Comparison of ENCODE assay signal across 8 cellular contexts in genomic region chr14:73949752-73950734, GRCh38. TPM values are rescaled to one million over a fixed set of nuclear protein-coding genes. Genes with fewer than 3 reads are reported as not detected.
DNase-seq lines count a peak whose midpoint lies in the region; ATAC-seq, FAIRE-seq and TF ChIP-seq lines count a peak whose summit lies in the region.

Gene COQ6, plus strand, starts transcription at chr14:73950302. Its CDS starts 31 bp downstream, at chr14:73950333.
Gene FAM161B, minus strand, starts transcription at chr14:73950094. Its CDS starts 68 bp downstream, at chr14:73950026.

- H4K20me1 ChIP-seq in keratinocyte (ENCODE audit: control insufficient read depth, extremely low read depth, insufficient read depth, low read length): no peaks in the 10 kb centered on the region

- peaks cover 0 to 4% of the 10 kb centered on the region in 2 experiments for H3K36me3 ChIP-seq in keratinocyte (ENCODE audit: control insufficient read depth in 2 of 2, extremely low read depth in 1 of 2, insufficient read depth in 2 of 2, low read length in 2 of 2)

- H2AFZ ChIP-seq in keratinocyte (ENCODE audit: control insufficient read depth, low read length): peak within 1 kb of the TSS; percentile 99

- DNase-seq in AG10803 (ENCODE audit: low read depth): peak; percentile 95
- DNase-seq in NCI-H345 treated with DMSO at 0.1 percent for 48 hours (lab: John Stamatoyannopoulos, UW; ENCODE audit: unreplicated experiment): peak; percentile 89
- peak; percentile 78 to 91 for DNase-seq in cerebellar nuclear complex (lab: John Stamatoyannopoulos, UW)
- peak; percentile 26 for DNase-seq in keratinocyte (ENCODE audit: low read depth, low spot score)
- DNase-seq in stimulated activated CD4-positive, alpha-beta T cell treated with anti-CD3 and anti-CD28 coated beads, Interleukin-15, amount 100 ng/mL, for 1 hour (ENCODE audit: low read depth in 1 of 2, low spot score in 1 of 2): peak; percentile 77 to 82

- no peaks in the 10 kb centered on the region for H3K9me1 ChIP-seq in keratinocyte (ENCODE audit: control insufficient read depth, extremely low read depth, insufficient read depth, low read length)

- no peaks in the 10 kb centered on the region for H3K9me3 ChIP-seq in keratinocyte (ENCODE audit: control insufficient read depth, low read depth, low read length)

- H3K4me3 ChIP-seq in AG10803 (ENCODE audit: low read length): peak within 1 kb of the TSS; percentile 96
- H3K4me3 ChIP-seq in keratinocyte (ENCODE audit: control insufficient read depth in 2 of 3, extremely low read depth in 1 of 3, insufficient read depth in 2 of 3, low read depth in 1 of 3, low read length in 3 of 3): peak within 1 kb of the TSS; percentile 75 to 96 (median 95)

- peaks cover 9% of the 10 kb centered on the region for H3K79me2 ChIP-seq in keratinocyte (ENCODE audit: control insufficient read depth, insufficient read depth, low read length)

- peak within 1 kb of the TSS; percentile 93 for H3K4me2 ChIP-seq in keratinocyte (ENCODE audit: control insufficient read depth, extremely low read depth, insufficient read depth, low read depth, low read length)

- FAIRE-seq in keratinocyte (lab: Jason Lieb, UNC): peak; percentile 62

- TF ChIP-seq CTCF in AG10803 (conservative IDR thresholded peaks at IDR 0.05; ENCODE audit: low read length) (peak; percentile 0; the same call in 1 of the 2 replicates), keratinocyte (optimal IDR thresholded peaks at IDR 0.05 in 1 of 3, IDR thresholded peaks at IDR 0.05 in 1 of 3, conservative IDR thresholded peaks at IDR 0.05 in 1 of 3; ENCODE audit: extremely low read depth in 1 of 3, insufficient read depth in 2 of 3, low read length in 3 of 3) (peak in 2 of 3 experiments; percentile 16 to 38)

- H3K27me3 ChIP-seq in keratinocyte (ENCODE audit: control insufficient read depth, extremely low read depth, insufficient read depth, low read length): no peaks in the 10 kb centered on the region

- ATAC-seq in GM19023 (IDR thresholded peaks at IDR 0.05; ENCODE audit: unreplicated experiment): peak; percentile 90
- ATAC-seq in HG03280 (IDR thresholded peaks at IDR 0.05; ENCODE audit: unreplicated experiment): peak; percentile 87
- peak; percentile 96 to 97 for ATAC-seq in activated CD4-positive, CD25-positive, alpha-beta regulatory T cell treated with anti-CD3 and anti-CD28 coated beads, Interleukin-2, amount 50 U/mL, for 24 hours

- peak within 1 kb of the TSS; percentile 92 for H3K9ac ChIP-seq in keratinocyte (ENCODE audit: control insufficient read depth, extremely low read depth, insufficient read depth, low read length)

- peaks cover 3% of the 10 kb centered on the region for H3K4me1 ChIP-seq in keratinocyte (ENCODE audit: control insufficient read depth, extremely low read depth, insufficient read depth, low read length)

- dilution Hi-C loops in keratinocyte (cut with MboI; ENCODE audit: extremely low pct_ligation_motif_present, low sequenced_read_pairs): no loop called here

- peak within 1 kb of the TSS; percentile 85 for H3K27ac ChIP-seq in keratinocyte (ENCODE audit: control insufficient read depth, insufficient read depth, low read length)

RNA-seq across cellular contexts. Expression of gene COQ6, which starts in this region (rescaled TPM):
- polyA plus RNA-seq in keratinocyte: 24.2 to 31.8 TPM (median 28.4 TPM) in 3 replicates
- polyA plus RNA-seq in keratinocyte (2011; ENCODE audit: low read depth): 3.9 TPM
- 17.0 and 18.4 TPM in 2 replicates for polyA plus RNA-seq in keratinocyte (2011; cell fraction: cytosol; rRNA removed)
- polyA plus RNA-seq in keratinocyte (2011; cell fraction: nucleus; rRNA removed): 35.4 and 39.2 TPM in 2 replicates
- 12.8 TPM in 2 replicates for polyA plus RNA-seq in keratinocyte (2012; ENCODE audit: low replicate concordance)
- polyA minus RNA-seq in keratinocyte: 10.8 to 15.4 TPM (median 15.1 TPM) in 3 replicates
- polyA minus RNA-seq in keratinocyte (2011; cell fraction: cytosol; rRNA and poly(A)+ RNA removed): 12.3 TPM
- 9.3 and 9.9 TPM in 2 replicates for polyA minus RNA-seq in keratinocyte (2011; cell fraction: nucleus; rRNA and poly(A)+ RNA removed)

RNA-seq across cellular contexts. Expression of gene FAM161B, which starts in this region (rescaled TPM):
- polyA plus RNA-seq in keratinocyte: 1.5 to 1.7 TPM (median 1.5 TPM) in 3 replicates
- 0.97 TPM for polyA plus RNA-seq in keratinocyte (2011; ENCODE audit: low read depth)
- 1.5 and 1.8 TPM in 2 replicates for polyA plus RNA-seq in keratinocyte (2011; cell fraction: cytosol; rRNA removed)
- 1.8 and 1.9 TPM in 2 replicates for polyA plus RNA-seq in keratinocyte (2011; cell fraction: nucleus; rRNA removed)
- 1.5 and 1.8 TPM in 2 replicates for polyA plus RNA-seq in keratinocyte (2012; ENCODE audit: low replicate concordance)
- polyA minus RNA-seq in keratinocyte: 0.16 to 1.2 TPM (median 1.2 TPM) in 3 replicates
- 1.7 TPM for polyA minus RNA-seq in keratinocyte (2011; cell fraction: cytosol; rRNA and poly(A)+ RNA removed)
- 0.95 and 2.2 TPM in 2 replicates for polyA minus RNA-seq in keratinocyte (2011; cell fraction: nucleus; rRNA and poly(A)+ RNA removed)

Comparison
In these comparisons a context has a peak if more than half of its experiments do, and no peak if none do; other contexts are left out.
1. Peak in every context shown above with its lines: DNase-seq, ATAC-seq, H3K4me3 ChIP-seq and H3K27ac ChIP-seq.
2. DNase-seq: peak in every context shown above with its lines; median percentile 95 in AG10803; 89 in NCI-H345 treated with DMSO at 0.1 percent for 48 hours; 84 in cerebellar nuclear complex; 80 in stimulated activated CD4-positive, alpha-beta T cell treated with anti-CD3 and anti-CD28 coated beads, Interleukin-15, amount 100 ng/mL, for 1 hour; 26 in keratinocyte.